8 cellular contexts compared by ENCODE assay signal in the genomic region with DNA sequence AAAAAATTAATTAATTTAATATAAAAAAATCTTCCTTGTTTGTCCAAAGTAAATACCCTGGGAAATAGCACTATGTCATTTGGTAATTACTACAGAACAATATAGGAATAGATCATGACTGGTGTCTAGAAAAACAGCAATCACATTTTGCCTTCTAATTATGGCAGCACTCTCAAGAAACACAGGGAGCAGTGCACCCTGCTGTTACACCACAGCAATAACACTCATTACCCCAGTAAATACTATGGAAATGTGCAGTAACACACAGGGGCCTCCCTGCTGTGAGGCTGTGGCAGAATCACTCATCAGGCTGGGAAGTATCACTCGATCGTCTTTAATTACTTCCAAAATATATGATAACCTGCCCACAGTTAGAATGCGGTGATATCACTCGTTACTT.
DNase-seq lines count a peak whose midpoint lies in the region; ATAC-seq and TF ChIP-seq lines count a peak whose summit lies in the region.

No MANE protein-coding gene starts in this region.

- no peaks in the 10 kb centered on the region for H3K4me1 Mint-ChIP-seq in Caco-2 (ENCODE audit: low read depth, unreplicated experiment)

- H3K4me3 ChIP-seq in Caco-2 (ENCODE audit: low read depth, low read length): no peak overlapping the region

- H3K36me3 Mint-ChIP-seq in Caco-2 (ENCODE audit: insufficient read depth, unreplicated experiment): no peaks in the 10 kb centered on the region

- peak; percentile 64 for ATAC-seq in GM21423 (IDR thresholded peaks at IDR 0.05; ENCODE audit: unreplicated experiment)

- DNase-seq in Caco-2 (peak in 1 of 2 experiments; percentile 18), NCI-H187 treated with DMSO at 0.1 percent for 48 hours (lab: John Stamatoyannopoulos, UW) (peak; percentile 35), dermis blood vessel endothelial cell (peak; percentile 11), pons (ENCODE audit: low spot score) (peak; percentile 53), ureter (ENCODE audit: low spot score) (no peak)
- DNase-seq in effector CD4-positive, alpha-beta T cell: no peak
- no peak for DNase-seq in NK-92 treated with Interleukin-12 subunit alpha and Interleukin-12 subunit beta, amount 100 ng/mL, for 24 hours (lab: John Stamatoyannopoulos, UW)

- no peaks in the 10 kb centered on the region for H3K9me3 ChIP-seq in Caco-2

- no TSS peak for BruUV-seq in Caco-2 (replicated peaks; lab: Mats Ljungman, UMichigan)

- no peaks in the 10 kb centered on the region for H3K4me1 ChIP-seq in Caco-2

- no peaks in the 10 kb centered on the region for H3K9me3 Mint-ChIP-seq in Caco-2 (ENCODE audit: unreplicated experiment)

- no peak overlapping the region for H3K4me3 Mint-ChIP-seq in Caco-2 (ENCODE audit: unreplicated experiment)

- peak; percentile 32 to 35 for TF ChIP-seq CTCF in Caco-2 (IDR thresholded peaks at IDR 0.05; ENCODE audit: insufficient read depth in 1 of 2, low read depth in 1 of 2, low read length in 1 of 2, severe bottlenecking in 1 of 2, unreplicated experiment in 1 of 2)

- intact Hi-C loops in Caco-2 (cut with micrococcal nuclease; ENCODE audit: unreplicated experiment): loop anchor here (1.0 to 10.0 kb wide), 3 partner anchors 251 to 336 kb away; no protein-coding TSS in a partner anchor

- H3K27me3 ChIP-seq in Caco-2 (replicated peaks; ENCODE audit: control insufficient read depth, insufficient read depth, low read length): no peaks in the 10 kb centered on the region

- H3K36me3 ChIP-seq in Caco-2 (ENCODE audit: control insufficient read depth, insufficient read depth, low read length): no peaks in the 10 kb centered on the region

- H3K27ac Mint-ChIP-seq in Caco-2 (ENCODE audit: unreplicated experiment): no peak overlapping the region

- H3K27me3 Mint-ChIP-seq in Caco-2 (ENCODE audit: insufficient read depth, unreplicated experiment): no peaks in the 10 kb centered on the region

- POLR2A ChIA-PET in Caco-2 (lab: Charles Lee): no interaction called here

- CTCF ChIA-PET in Caco-2 (lab: Charles Lee): no interaction called here

Comparison
In these comparisons a context has a peak if more than half of its experiments do, and no peak if none do; other contexts are left out.
1. DNase-seq: peak in NCI-H187 treated with DMSO at 0.1 percent for 48 hours (single experiment), dermis blood vessel endothelial cell (single experiment) and pons (single experiment); none in effector CD4-positive, alpha-beta T cell (single experiment), ureter (single experiment) and NK-92 treated with Interleukin-12 subunit alpha and Interleukin-12 subunit beta, amount 100 ng/mL, for 24 hours (single experiment).